15 cellular contexts compared by ENCODE assay signal in genomic region chr16:3480901-3481695, GRCh38. TPM values are rescaled to one million over a fixed set of nuclear protein-coding genes. Genes with fewer than 3 reads are reported as not detected.
DNase-seq lines count a peak whose midpoint lies in the region; ATAC-seq and TF ChIP-seq lines count a peak whose summit lies in the region.
"Had no signal": no experiment of that assay in that cellular context is flagged by ENCODE, and none has a peak within 500 bp of the region (broad histone marks: within the 10 kb centered on the region; RNA-seq: fewer than 3 reads in every experiment).

No MANE protein-coding gene starts in this region.

- no peak for TF ChIP-seq CTCF in activated CD8-positive, alpha-beta T cell treated with anti-CD3 and anti-CD28 coated beads for 36 hours (IDR thresholded peaks at IDR 0.05)
- TF ChIP-seq CTCF in brain (conservative IDR thresholded peaks at IDR 0.05) (no peak), progenitor cell of endocrine pancreas (IDR thresholded peaks at IDR 0.05; ENCODE audit: unreplicated experiment) (no peak)

- H3K4me3 Mint-ChIP-seq in activated CD8-positive, alpha-beta T cell treated with anti-CD3 and anti-CD28 coated beads for 36 hours, result no peak overlapping the region
- no peak overlapping the region for H3K4me3 Mint-ChIP-seq in activated CD8-positive, alpha-beta T cell treated with anti-CD3 and anti-CD28 coated beads, Interleukin-2, amount 10 ng/mL, durations not matched to agents 7 days and 5 days
- H3K4me3 Mint-ChIP-seq in brain (no peak overlapping the region), progenitor cell of endocrine pancreas (ENCODE audit: low read depth) (no peak overlapping the region)

- CTCF ChIA-PET in activated CD8-positive, alpha-beta T cell treated with anti-CD3 and anti-CD28 coated beads for 36 hours (lab: Charles Lee), result no interaction called here
- CTCF ChIA-PET in activated CD8-positive, alpha-beta T cell treated with anti-CD3 and anti-CD28 coated beads, Interleukin-2, amount 10 ng/mL, durations not matched to agents 7 days and 5 days (lab: Charles Lee), result no interaction called here

- POLR2A ChIA-PET in activated CD8-positive, alpha-beta T cell treated with anti-CD3 and anti-CD28 coated beads for 36 hours (lab: Charles Lee), result no interaction called here
- POLR2A ChIA-PET in activated CD8-positive, alpha-beta T cell treated with anti-CD3 and anti-CD28 coated beads, Interleukin-2, amount 10 ng/mL, durations not matched to agents 7 days and 5 days (lab: Charles Lee), result interaction anchor here (0.6 kb wide), 1 partner anchor 176 kb away, joined by 3 read pairs; no protein-coding TSS in a partner anchor

- H3K27me3 Mint-ChIP-seq in activated CD8-positive, alpha-beta T cell treated with anti-CD3 and anti-CD28 coated beads for 36 hours, result no peaks in the 10 kb centered on the region
- H3K27me3 Mint-ChIP-seq in activated CD8-positive, alpha-beta T cell treated with anti-CD3 and anti-CD28 coated beads, Interleukin-2, amount 10 ng/mL, durations not matched to agents 7 days and 5 days (ENCODE audit: low read depth), result no peaks in the 10 kb centered on the region
- H3K27me3 Mint-ChIP-seq in brain, result no peaks in the 10 kb centered on the region
- no peaks in the 10 kb centered on the region for H3K27me3 Mint-ChIP-seq in progenitor cell of endocrine pancreas

- H3K4me1 Mint-ChIP-seq in activated CD8-positive, alpha-beta T cell treated with anti-CD3 and anti-CD28 coated beads for 36 hours (ENCODE audit: low read depth), result peaks cover 13% of the 10 kb centered on the region
- H3K4me1 Mint-ChIP-seq in activated CD8-positive, alpha-beta T cell treated with anti-CD3 and anti-CD28 coated beads, Interleukin-2, amount 10 ng/mL, durations not matched to agents 7 days and 5 days (ENCODE audit: low read depth), result peaks cover 5% of the 10 kb centered on the region
- H3K4me1 Mint-ChIP-seq in brain (no peaks in the 10 kb centered on the region), progenitor cell of endocrine pancreas (ENCODE audit: low read depth) (peaks cover 7% of the 10 kb centered on the region)

- no peaks in the 10 kb centered on the region for H3K9me3 Mint-ChIP-seq in activated CD8-positive, alpha-beta T cell treated with anti-CD3 and anti-CD28 coated beads for 36 hours
- no peaks in the 10 kb centered on the region for H3K9me3 Mint-ChIP-seq in activated CD8-positive, alpha-beta T cell treated with anti-CD3 and anti-CD28 coated beads, Interleukin-2, amount 10 ng/mL, durations not matched to agents 7 days and 5 days (ENCODE audit: insufficient read depth)
- H3K9me3 Mint-ChIP-seq in brain (no peaks in the 10 kb centered on the region), progenitor cell of endocrine pancreas (ENCODE audit: low read depth) (no peaks in the 10 kb centered on the region)

- peak overlapping the region; percentile 58 for H3K27ac Mint-ChIP-seq in activated CD8-positive, alpha-beta T cell treated with anti-CD3 and anti-CD28 coated beads for 36 hours
- no peak overlapping the region for H3K27ac Mint-ChIP-seq in activated CD8-positive, alpha-beta T cell treated with anti-CD3 and anti-CD28 coated beads, Interleukin-2, amount 10 ng/mL, durations not matched to agents 7 days and 5 days
- H3K27ac Mint-ChIP-seq in brain, result peak overlapping the region in 3 of 5 experiments; percentile 45 to 79 (median 51)
- H3K27ac Mint-ChIP-seq in progenitor cell of endocrine pancreas, result peak overlapping the region; percentile 81

- intact Hi-C loops in activated CD8-positive, alpha-beta T cell treated with anti-CD3 and anti-CD28 coated beads for 36 hours (cut with micrococcal nuclease), result no loop called here

- DNase-seq in activated CD8-positive, alpha-beta T cell treated with anti-CD3 and anti-CD28 coated beads for 36 hours, result no peak
- DNase-seq in activated CD8-positive, alpha-beta T cell treated with anti-CD3 and anti-CD28 coated beads, Interleukin-2, amount 10 ng/mL, durations not matched to agents 7 days and 5 days, result no peak
- no peak for DNase-seq in progenitor cell of endocrine pancreas (ENCODE audit: low spot score, unreplicated experiment)
- no peak for DNase-seq in NCI-H1105 (lab: John Stamatoyannopoulos, UW)
- DNase-seq: activated CD8-positive, alpha-beta memory T cell treated with anti-CD3 and anti-CD28 coated beads, Interleukin-2, amount 50 U/mL, for 48 hours; amniotic stem cell; NCI-H146; NCI-H748 treated with DMSO at 0.1 percent for 48 hours; SHP77 treated with DMSO at 0.1 percent for 48 hours; upper lobe of left lung had no signal

- peaks cover 31% of the 10 kb centered on the region for H3K36me3 Mint-ChIP-seq in activated CD8-positive, alpha-beta T cell treated with anti-CD3 and anti-CD28 coated beads for 36 hours (ENCODE audit: low read depth)
- peaks cover 39% of the 10 kb centered on the region for H3K36me3 Mint-ChIP-seq in activated CD8-positive, alpha-beta T cell treated with anti-CD3 and anti-CD28 coated beads, Interleukin-2, amount 10 ng/mL, durations not matched to agents 7 days and 5 days (ENCODE audit: low read depth)
- H3K36me3 Mint-ChIP-seq in brain (peaks cover 61% of the 10 kb centered on the region), progenitor cell of endocrine pancreas (ENCODE audit: insufficient read depth) (peaks cover 21% of the 10 kb centered on the region)

- no peak for ATAC-seq in activated CD8-positive, alpha-beta T cell treated with anti-CD3 and anti-CD28 coated beads for 36 hours
- no peak for ATAC-seq in activated CD8-positive, alpha-beta T cell treated with anti-CD3 and anti-CD28 coated beads, Interleukin-2, amount 10 ng/mL, durations not matched to agents 7 days and 5 days
- ATAC-seq in esophagus mucosa, result no peak
- ATAC-seq: GM12878 had no signal

RNA-seq across cellular contexts. Expression of gene C16orf90, which starts 14.2 kb away (rescaled TPM):
- not detected for total RNA-seq in activated CD8-positive, alpha-beta T cell treated with anti-CD3 and anti-CD28 coated beads for 36 hours
- total RNA-seq in activated CD8-positive, alpha-beta T cell treated with anti-CD3 and anti-CD28 coated beads, Interleukin-2, amount 10 ng/mL, durations not matched to agents 7 days and 5 days, result not detected
- not detected for polyA plus RNA-seq in brain (ENCODE audit: insufficient read depth, low read depth, low replicate concordance)
- total RNA-seq in progenitor cell of endocrine pancreas, result not detected in 2 replicates
- total RNA-seq in esophagus mucosa, result not detected
- total RNA-seq: glomerular endothelial cell, GM12878, lung, upper lobe of left lung had no signal
- polyA plus RNA-seq: GM12878, lung had no signal

RNA-seq across cellular contexts. Expression of gene CLUAP1, which starts 19.7 kb away (rescaled TPM):
- total RNA-seq in activated CD8-positive, alpha-beta T cell treated with anti-CD3 and anti-CD28 coated beads for 36 hours, result 10 to 100 TPM; 10.5 to 11.8 TPM
- total RNA-seq in activated CD8-positive, alpha-beta T cell treated with anti-CD3 and anti-CD28 coated beads, Interleukin-2, amount 10 ng/mL, durations not matched to agents 7 days and 5 days, result 10 to 100 TPM; 15.4 to 16.1 TPM
- 29.2 TPM for polyA plus RNA-seq in brain (ENCODE audit: insufficient read depth, low read depth, low replicate concordance)
- total RNA-seq in progenitor cell of endocrine pancreas (38.7 and 42.4 TPM in 2 replicates), esophagus mucosa (8.0 TPM)

RNA-seq across cellular contexts. Expression of gene NAA60, which starts 37.6 kb away (rescaled TPM):
- 10 to 100 TPM; 24.6 TPM for total RNA-seq in activated CD8-positive, alpha-beta T cell treated with anti-CD3 and anti-CD28 coated beads for 36 hours
- 10 to 100 TPM; 46.3 to 49.0 TPM for total RNA-seq in activated CD8-positive, alpha-beta T cell treated with anti-CD3 and anti-CD28 coated beads, Interleukin-2, amount 10 ng/mL, durations not matched to agents 7 days and 5 days
- polyA plus RNA-seq in brain (ENCODE audit: insufficient read depth, low read depth, low replicate concordance), result 64.4 TPM
- 66.8 and 71.3 TPM in 2 replicates for total RNA-seq in progenitor cell of endocrine pancreas
- 24.5 TPM for total RNA-seq in esophagus mucosa

RNA-seq across cellular contexts. Expression of gene ZNF597, which starts 37.8 kb away (rescaled TPM):
- total RNA-seq in activated CD8-positive, alpha-beta T cell treated with anti-CD3 and anti-CD28 coated beads for 36 hours, result 1 to 10 TPM; 1.6 to 1.8 TPM
- 1 to 10 TPM; 2.4 to 2.7 TPM for total RNA-seq in activated CD8-positive, alpha-beta T cell treated with anti-CD3 and anti-CD28 coated beads, Interleukin-2, amount 10 ng/mL, durations not matched to agents 7 days and 5 days
- polyA plus RNA-seq in brain (ENCODE audit: insufficient read depth, low read depth, low replicate concordance), result 0.78 TPM
- total RNA-seq in progenitor cell of endocrine pancreas (2.0 and 2.2 TPM in 2 replicates), esophagus mucosa (1.00 TPM)
